14 cellular contexts compared by ENCODE assay signal in genomic region chr14:31770271-31770670, GRCh38.
A peak's percentile ranks its signal among the peaks of the same experiment; 100 is the strongest.
DNase-seq lines count a peak whose midpoint lies in the region; ATAC-seq and TF ChIP-seq lines count a peak whose summit lies in the region.
"Had no signal": no experiment of that assay in that cellular context is flagged by ENCODE, and none has a peak within 500 bp of the region (broad histone marks: within the 10 kb centered on the region; RNA-seq: fewer than 3 reads in every experiment).

No MANE protein-coding gene starts in this region.

- peaks cover 7 to 18% (median 17%) of the 10 kb centered on the region in 3 donors for H3K36me3 Mint-ChIP-seq in naive thymus-derived CD8-positive, alpha-beta T cell

- no peaks in the 10 kb centered on the region for H3K27me3 Mint-ChIP-seq in naive thymus-derived CD8-positive, alpha-beta T cell
- H3K27me3 Mint-ChIP-seq: stimulated activated naive CD8-positive, alpha-beta T cell treated with anti-CD3 and anti-CD28 coated beads, Interleukin-15, Interleukin-2, amounts not matched to agents 100 ng/mL and 50 ng/mL, for 24 hours had no signal

- no peaks in the 10 kb centered on the region for H3K9me3 Mint-ChIP-seq in naive thymus-derived CD8-positive, alpha-beta T cell
- H3K9me3 Mint-ChIP-seq: stimulated activated naive CD8-positive, alpha-beta T cell treated with anti-CD3 and anti-CD28 coated beads, Interleukin-15, Interleukin-2, amounts not matched to agents 100 ng/mL and 50 ng/mL, for 24 hours had no signal

- H3K27ac Mint-ChIP-seq in naive thymus-derived CD8-positive, alpha-beta T cell: no peak overlapping the region
- H3K27ac Mint-ChIP-seq: stimulated activated naive CD8-positive, alpha-beta T cell treated with anti-CD3 and anti-CD28 coated beads, Interleukin-15, Interleukin-2, amounts not matched to agents 100 ng/mL and 50 ng/mL, for 24 hours had no signal

- no peak overlapping the region for H3K27ac ChIP-seq in gastrocnemius medialis
- H3K27ac ChIP-seq: C4-2B, esophagus squamous epithelium had no signal

- H3K27me3 ChIP-seq in gastrocnemius medialis: no peaks in the 10 kb centered on the region
- H3K27me3 ChIP-seq: esophagus squamous epithelium had no signal

- no peaks in the 10 kb centered on the region for H3K4me1 ChIP-seq in gastrocnemius medialis
- H3K4me1 ChIP-seq: esophagus squamous epithelium had no signal

- H3K9me3 ChIP-seq in gastrocnemius medialis: no peaks in the 10 kb centered on the region
- H3K9me3 ChIP-seq: esophagus squamous epithelium had no signal

- no peak for TF ChIP-seq CTCF in gastrocnemius medialis (IDR thresholded peaks at IDR 0.05 in 4 of 5, conservative IDR thresholded peaks at IDR 0.05 in 1 of 5)

- peak; percentile 50 for ATAC-seq in HG03378 (IDR thresholded peaks at IDR 0.05; ENCODE audit: unreplicated experiment)
- ATAC-seq in gastrocnemius medialis: peak in 1 of 2 donors; percentile 42
- ATAC-seq in GM21526 (IDR thresholded peaks at IDR 0.05; ENCODE audit: low FRiP score, unreplicated experiment): no peak
- no peak for ATAC-seq in naive thymus-derived CD8-positive, alpha-beta T cell

- no peaks in the 10 kb centered on the region for H3K36me3 ChIP-seq in gastrocnemius medialis
- H3K36me3 ChIP-seq: esophagus squamous epithelium had no signal

- no peak overlapping the region for H3K4me3 Mint-ChIP-seq in naive thymus-derived CD8-positive, alpha-beta T cell
- H3K4me3 Mint-ChIP-seq: stimulated activated naive CD8-positive, alpha-beta T cell treated with anti-CD3 and anti-CD28 coated beads, Interleukin-15, Interleukin-2, amounts not matched to agents 100 ng/mL and 50 ng/mL, for 24 hours had no signal

- DNase-seq in RPMI7951 (ENCODE audit: low read depth): peak; percentile 7
- peak; percentile 82 for DNase-seq in foreskin melanocyte
- DNase-seq in gastrocnemius medialis: peak; percentile 2 to 22
- no peak for DNase-seq in HuH-7 (ENCODE audit: low spot score)
- DNase-seq in naive thymus-derived CD8-positive, alpha-beta T cell: no peak
- no peak for DNase-seq in NCI-H1105 (lab: John Stamatoyannopoulos, UW)
- DNase-seq: esophagus squamous epithelium; NK-92 treated with Interleukin-12 subunit alpha and Interleukin-12 subunit beta, amount 100 ng/mL, for 24 hours; stimulated activated CD4-positive, alpha-beta T cell treated with anti-CD3 and anti-CD28 coated beads, Interleukin-4, amount 100 ng/mL, for 4 hours; SW 1271 had no signal

- H3K4me3 ChIP-seq in gastrocnemius medialis: no peak overlapping the region
- H3K4me3 ChIP-seq: esophagus squamous epithelium had no signal

- POLR2A ChIA-PET in naive thymus-derived CD8-positive, alpha-beta T cell (lab: Charles Lee): no interaction called here

- peaks cover 0 to 2% (median 0%) of the 10 kb centered on the region in 4 donors for H3K4me1 Mint-ChIP-seq in naive thymus-derived CD8-positive, alpha-beta T cell

- in situ Hi-C loops in gastrocnemius medialis (cut with MboI; ENCODE audit: low sequenced_read_pairs in 4 of 4): no loop called here

- intact Hi-C loops in gastrocnemius medialis (cut with DNase I; ENCODE audit: low total_unique reads): no loop called here

- no peak for TF ChIP-seq POLR2A in gastrocnemius medialis (IDR thresholded peaks at IDR 0.05)

Comparison
In these comparisons a context has a peak if more than half of its experiments do, and no peak if none do; other contexts are left out.
1. DNase-seq: peak in RPMI7951 (single experiment), foreskin melanocyte (single experiment) and gastrocnemius medialis (2 of 2); none in HuH-7 (single experiment), naive thymus-derived CD8-positive, alpha-beta T cell (0 of 10) and NCI-H1105 (single experiment).